Comparison of ENCODE assay signal across 1 cellular context in genomic region chr16:30445408-30446202, GRCh38.
TF ChIP-seq lines count a peak whose summit lies in the region.

A gene with protein sequence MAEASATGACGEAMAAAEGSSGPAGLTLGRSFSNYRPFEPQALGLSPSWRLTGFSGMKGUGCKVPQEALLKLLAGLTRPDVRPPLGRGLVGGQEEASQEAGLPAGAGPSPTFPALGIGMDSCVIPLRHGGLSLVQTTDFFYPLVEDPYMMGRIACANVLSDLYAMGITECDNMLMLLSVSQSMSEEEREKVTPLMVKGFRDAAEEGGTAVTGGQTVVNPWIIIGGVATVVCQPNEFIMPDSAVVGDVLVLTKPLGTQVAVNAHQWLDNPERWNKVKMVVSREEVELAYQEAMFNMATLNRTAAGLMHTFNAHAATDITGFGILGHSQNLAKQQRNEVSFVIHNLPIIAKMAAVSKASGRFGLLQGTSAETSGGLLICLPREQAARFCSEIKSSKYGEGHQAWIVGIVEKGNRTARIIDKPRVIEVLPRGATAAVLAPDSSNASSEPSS (minus strand): TSS chr16:30445874. CDS start chr16:30445727, 147 bp downstream.

TF ChIP-seq in K562, 482 proteins besides CTCF, POLR2A, EP300 and RAD21 (continued from another document and continues in another):
- TF ChIP-seq MAFK (IDR thresholded peaks at IDR 0.05; ENCODE audit: low read length) (peak; percentile 19; the same call in 1 of the 2 replicates), NCOA1 (IDR thresholded peaks at IDR 0.05; ENCODE audit: low read depth) (no peak), RBM34 (IDR thresholded peaks at IDR 0.05; ENCODE audit: borderline replicate concordance, insufficient read depth, low read length) (no peak), SRSF3 (IDR thresholded peaks at IDR 0.05; ENCODE audit: insufficient read depth, low read length) (0 out of 2 replicates have a peak, but pooled peaks have one; percentile 68), ZNF778 (CRISPR knock-in tag; IDR thresholded peaks at IDR 0.05) (no peak), JUN (IDR thresholded peaks at IDR 0.05; ENCODE audit: borderline replicate concordance, low read depth, low read length) (peak; percentile 76; the same call in 1 of the 2 replicates), JUN (CRISPR knock-in tag; IDR thresholded peaks at IDR 0.05; ENCODE audit: borderline replicate concordance) (no peak), NELFE (IDR thresholded peaks at IDR 0.05; ENCODE audit: insufficient read depth, insufficient read length) (peak; percentile 55), RNF2 (IDR thresholded peaks at IDR 0.05) (no peak; the same call in 1 of the 2 replicates), ILF3 (IDR thresholded peaks at IDR 0.05; ENCODE audit: borderline replicate concordance) (no peak), CBX3 (IDR thresholded peaks at IDR 0.05; ENCODE audit: borderline replicate concordance in 1 of 2, low read length in 2 of 2) (peak in 1 of 2 experiments; percentile 85; a peak in 2 of 3 replicates), ZNF395 (CRISPR knock-in tag; IDR thresholded peaks at IDR 0.05) (0 out of 2 replicates have a peak, but pooled peaks have one; percentile 21), ZBTB43 (CRISPR knock-in tag; IDR thresholded peaks at IDR 0.05) (no peak), ZNF184 (CRISPR knock-in tag; IDR thresholded peaks at IDR 0.05) (no peak), ZNF785 (CRISPR knock-in tag; IDR thresholded peaks at IDR 0.05) (no peak), TARDBP (IDR thresholded peaks at IDR 0.05) (no peak), GMEB1 (CRISPR knock-in tag; IDR thresholded peaks at IDR 0.05) (no peak; the same call in 1 of the 2 replicates), CEBPG (CRISPR knock-in tag; IDR thresholded peaks at IDR 0.05) (peak; percentile 97), CEBPG (tag; conservative IDR thresholded peaks at IDR 0.05 in 1 of 2, IDR thresholded peaks at IDR 0.05 in 1 of 2) (peak; percentile 91 to 95), ZNF316 (IDR thresholded peaks at IDR 0.05) (no peak), ZNF699 (CRISPR knock-in tag; IDR thresholded peaks at IDR 0.05; ENCODE audit: insufficient replicate concordance) (no peak), ZNF12 (CRISPR knock-in tag; IDR thresholded peaks at IDR 0.05) (no peak), RERE (CRISPR knock-in tag; IDR thresholded peaks at IDR 0.05; ENCODE audit: borderline replicate concordance) (no peak), NRF1 (conservative IDR thresholded peaks at IDR 0.05 in 1 of 2, IDR thresholded peaks at IDR 0.05 in 1 of 2) (peak; percentile 16 to 34; a peak in 3 of 4 replicates), MED1 (CRISPR knock-in tag; IDR thresholded peaks at IDR 0.05; ENCODE audit: borderline replicate concordance) (no peak), SUPT5H (IDR thresholded peaks at IDR 0.05) (peak; percentile 94), ZBTB1 (CRISPR knock-in tag; IDR thresholded peaks at IDR 0.05; ENCODE audit: borderline replicate concordance, low read depth) (no peak), TFAP4 (CRISPR knock-in tag; IDR thresholded peaks at IDR 0.05; ENCODE audit: borderline replicate concordance) (peak; percentile 52; the same call in 1 of the 2 replicates), TOE1 (IDR thresholded peaks at IDR 0.05; ENCODE audit: borderline replicate concordance) (peak; percentile 97), TOE1 (CRISPR knock-in tag; IDR thresholded peaks at IDR 0.05; ENCODE audit: borderline replicate concordance, low read depth) (no peak), CREB5 (CRISPR knock-in tag; IDR thresholded peaks at IDR 0.05) (0 out of 2 replicates have a peak, but pooled peaks have one; percentile 21)
- TF ChIP-seq, protein P1, sequence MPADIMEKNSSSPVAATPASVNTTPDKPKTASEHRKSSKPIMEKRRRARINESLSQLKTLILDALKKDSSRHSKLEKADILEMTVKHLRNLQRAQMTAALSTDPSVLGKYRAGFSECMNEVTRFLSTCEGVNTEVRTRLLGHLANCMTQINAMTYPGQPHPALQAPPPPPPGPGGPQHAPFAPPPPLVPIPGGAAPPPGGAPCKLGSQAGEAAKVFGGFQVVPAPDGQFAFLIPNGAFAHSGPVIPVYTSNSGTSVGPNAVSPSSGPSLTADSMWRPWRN (IDR thresholded peaks at IDR 0.05; ENCODE audit: low read depth), result no peak
- TF ChIP-seq, protein P2, sequence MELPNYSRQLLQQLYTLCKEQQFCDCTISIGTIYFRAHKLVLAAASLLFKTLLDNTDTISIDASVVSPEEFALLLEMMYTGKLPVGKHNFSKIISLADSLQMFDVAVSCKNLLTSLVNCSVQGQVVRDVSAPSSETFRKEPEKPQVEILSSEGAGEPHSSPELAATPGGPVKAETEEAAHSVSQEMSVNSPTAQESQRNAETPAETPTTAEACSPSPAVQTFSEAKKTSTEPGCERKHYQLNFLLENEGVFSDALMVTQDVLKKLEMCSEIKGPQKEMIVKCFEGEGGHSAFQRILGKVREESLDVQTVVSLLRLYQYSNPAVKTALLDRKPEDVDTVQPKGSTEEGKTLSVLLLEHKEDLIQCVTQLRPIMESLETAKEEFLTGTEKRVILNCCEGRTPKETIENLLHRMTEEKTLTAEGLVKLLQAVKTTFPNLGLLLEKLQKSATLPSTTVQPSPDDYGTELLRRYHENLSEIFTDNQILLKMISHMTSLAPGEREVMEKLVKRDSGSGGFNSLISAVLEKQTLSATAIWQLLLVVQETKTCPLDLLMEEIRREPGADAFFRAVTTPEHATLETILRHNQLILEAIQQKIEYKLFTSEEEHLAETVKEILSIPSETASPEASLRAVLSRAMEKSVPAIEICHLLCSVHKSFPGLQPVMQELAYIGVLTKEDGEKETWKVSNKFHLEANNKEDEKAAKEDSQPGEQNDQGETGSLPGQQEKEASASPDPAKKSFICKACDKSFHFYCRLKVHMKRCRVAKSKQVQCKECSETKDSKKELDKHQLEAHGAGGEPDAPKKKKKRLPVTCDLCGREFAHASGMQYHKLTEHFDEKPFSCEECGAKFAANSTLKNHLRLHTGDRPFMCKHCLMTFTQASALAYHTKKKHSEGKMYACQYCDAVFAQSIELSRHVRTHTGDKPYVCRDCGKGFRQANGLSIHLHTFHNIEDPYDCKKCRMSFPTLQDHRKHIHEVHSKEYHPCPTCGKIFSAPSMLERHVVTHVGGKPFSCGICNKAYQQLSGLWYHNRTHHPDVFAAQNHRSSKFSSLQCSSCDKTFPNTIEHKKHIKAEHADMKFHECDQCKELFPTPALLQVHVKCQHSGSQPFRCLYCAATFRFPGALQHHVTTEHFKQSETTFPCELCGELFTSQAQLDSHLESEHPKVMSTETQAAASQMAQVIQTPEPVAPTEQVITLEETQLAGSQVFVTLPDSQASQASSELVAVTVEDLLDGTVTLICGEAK (IDR thresholded peaks at IDR 0.05), result peak; percentile 37; the same call in 1 of the 2 replicates
- TF ChIP-seq, protein P2 (CRISPR knock-in tag; IDR thresholded peaks at IDR 0.05), result no peak; the same call in 1 of the 2 replicates
